In genomic region chr11:1422481-1422880, GRCh38 we compare ENCODE assay signal across 1 cellular context.
TF ChIP-seq lines count a peak whose summit lies in the region.

No MANE protein-coding gene starts in this region.

TF ChIP-seq in HCT116, 20 proteins besides CTCF, POLR2A, EP300 and RAD21 (continued from another document):
- TF ChIP-seq ZBTB33 (IDR thresholded peaks at IDR 0.05; ENCODE audit: extremely low read depth, insufficient replicate concordance, low read length) (no peak), SRF (IDR thresholded peaks at IDR 0.05; ENCODE audit: low read depth) (no peak), REST (IDR thresholded peaks at IDR 0.05; ENCODE audit: low read depth) (peak; percentile 53)
